14 cellular contexts compared by ENCODE assay signal in the genomic region with DNA sequence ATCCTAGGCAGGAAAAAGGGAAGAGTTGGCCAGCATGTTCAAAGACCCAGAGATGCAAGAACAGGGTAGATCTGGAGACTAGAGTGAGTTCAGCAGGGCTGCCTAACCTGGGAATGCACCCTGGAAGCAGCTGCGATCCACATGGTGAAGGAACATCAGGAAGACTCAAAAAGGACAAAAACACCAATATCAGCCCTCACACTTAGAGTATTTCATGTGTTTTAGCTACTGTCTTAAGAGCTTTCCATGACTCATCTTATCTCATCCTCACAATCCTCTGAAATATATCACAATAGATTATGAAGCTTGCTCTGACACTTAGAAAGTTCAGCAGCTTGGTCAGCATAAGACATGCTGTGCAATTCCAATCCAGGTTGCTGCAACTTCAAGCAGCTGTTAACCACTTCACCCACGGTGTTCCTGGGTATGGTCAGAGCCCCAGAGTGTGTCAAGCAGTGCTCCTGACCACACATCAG.
DNase-seq lines count a peak whose midpoint lies in the region; ATAC-seq and TF ChIP-seq lines count a peak whose summit lies in the region.
"Had no signal": no experiment of that assay in that cellular context is flagged by ENCODE, and none has a peak within 500 bp of the region (broad histone marks: within the 10 kb centered on the region; RNA-seq: fewer than 3 reads in every experiment).

No MANE protein-coding gene starts in this region.

- intact Hi-C loops in posterior cingulate gyrus (cut with DNase I) = no loop called here

- DNase-seq in EH (ENCODE audit: low read depth) = peak; percentile 82
- DNase-seq in RPMI7951 (ENCODE audit: low read depth) = peak; percentile 41
- no peak for DNase-seq in omental fat pad (ENCODE audit: low spot score)
- DNase-seq in activated CD4-positive, alpha-beta T cell treated with anti-CD3 and anti-CD28 coated beads, Interleukin-2, amount 50 U/mL, for 4 hours = no peak
- DNase-seq in posterior cingulate gyrus = no peak
- DNase-seq in SW480 (ENCODE audit: low spot score) = no peak
- no peak for DNase-seq in mesenteric fat pad (ENCODE audit: low spot score)
- DNase-seq: activated CD4-positive, alpha-beta T cell treated with anti-CD3 and anti-CD28 coated beads, Interleukin-2, amount 10 ng/mL, durations not matched to agents 7 days and 5 days; CD8-positive, alpha-beta memory T cell; foreskin melanocyte; lower lobe of right lung; NCI-H2171 treated with DMSO at 0.1 percent for 48 hours; retina had no signal

- TF ChIP-seq CTCF in omental fat pad (IDR thresholded peaks at IDR 0.05) = no peak

- peak; percentile 47 for ATAC-seq in esophagus mucosa
- peak; percentile 73 for ATAC-seq in omental fat pad (ENCODE audit: low FRiP score)

Comparison
In these comparisons a context has a peak if more than half of its experiments do, and no peak if none do; other contexts are left out.
1. DNase-seq: peak in EH (single experiment) and RPMI7951 (single experiment); none in omental fat pad (single experiment), activated CD4-positive, alpha-beta T cell treated with anti-CD3 and anti-CD28 coated beads, Interleukin-2, amount 50 U/mL, for 4 hours (0 of 2), posterior cingulate gyrus (0 of 10), SW480 (single experiment) and mesenteric fat pad (single experiment).